Comparison of ENCODE assay signal across 24 cellular contexts in the genomic region with DNA sequence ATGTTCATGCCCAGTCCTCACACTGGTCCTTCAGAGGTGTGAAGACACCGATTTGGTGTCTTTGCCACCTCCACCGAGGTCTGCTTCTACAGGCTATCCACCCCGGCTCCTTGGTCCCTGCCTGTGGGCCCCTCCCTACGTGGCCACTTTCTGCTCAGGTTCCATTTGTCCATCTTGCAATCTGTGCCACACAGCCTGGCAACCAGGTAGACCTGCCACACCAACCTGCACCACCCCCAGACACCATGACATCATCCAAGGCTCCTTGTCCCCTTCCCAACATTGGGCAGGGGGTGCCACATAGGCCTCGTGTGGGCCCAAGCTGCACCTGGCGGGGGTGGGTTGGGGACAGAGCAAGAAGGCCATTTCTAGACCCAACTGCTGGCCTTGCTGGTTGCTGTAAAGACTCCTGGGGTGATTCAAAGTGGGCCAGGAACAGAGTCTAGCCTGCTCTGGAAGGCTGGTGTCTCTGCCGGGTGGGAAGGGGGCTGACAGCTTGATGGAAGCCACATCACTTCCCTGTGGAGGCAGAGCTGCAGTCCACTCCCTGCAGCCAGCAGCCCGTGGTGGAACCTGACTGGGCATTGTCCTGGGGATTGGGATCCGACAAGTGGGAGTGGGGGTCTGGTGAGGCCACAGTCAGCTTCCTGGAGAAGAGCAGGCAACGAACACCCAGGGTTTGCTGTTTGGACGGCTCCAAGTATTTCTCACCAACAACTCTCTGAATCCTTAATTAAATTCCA.
A peak's percentile ranks its signal among the peaks of the same experiment; 100 is the strongest.
DNase-seq lines count a peak whose midpoint lies in the region; ATAC-seq, FAIRE-seq and TF ChIP-seq lines count a peak whose summit lies in the region.
"Had no signal": no experiment of that assay in that cellular context is flagged by ENCODE, and none has a peak within 500 bp of the region (broad histone marks: within the 10 kb centered on the region; RNA-seq: fewer than 3 reads in every experiment).

No MANE protein-coding gene starts in this region.

- intact Hi-C loops in kidney (cut with DNase I) (no loop called here), breast epithelium (cut with DNase I; ENCODE audit: low total_unique reads) (no loop called here)

- DNase-seq in A549 (ENCODE audit: low read depth in 1 of 2, low spot score in 1 of 2) (no peak), Peyer's patch (peak in 1 of 3 donors; percentile 38), kidney (peak; percentile 51), neuronal stem cell (ENCODE audit: low spot score) (no peak), breast epithelium (ENCODE audit: low spot score in 2 of 2) (no peak), AG20443 (ENCODE audit: low spot score) (no peak)
- DNase-seq: activated CD4-positive, alpha-beta memory T cell treated with anti-CD3 and anti-CD28 coated beads, Interleukin-2, amount 10 ng/mL, durations not matched to agents 7 days and 5 days; activated gamma-delta T cell treated with Interleukin-2 at 50 U/mL for 16 hours; activated naive CD8-positive, alpha-beta T cell treated with anti-CD3 and anti-CD28 coated beads, Interleukin-2, amount 50 U/mL, for 24 hours; COR-L47; DMS79; hypothalamus; left ventricle myocardium superior; midbrain; NCI-H1417; NCI-H2081 treated with DMSO at 0.1 percent for 48 hours; nephron progenitor cell; Right ventricle myocardium superior had no signal

- H3K4me1 ChIP-seq in A549 (peaks cover 90% of the 10 kb centered on the region), Peyer's patch (peaks cover 0 to 52% (median 10%) of the 10 kb centered on the region in 4 donors), kidney (ENCODE audit: control insufficient read depth in 1 of 2, insufficient read depth in 1 of 2, low read depth in 1 of 2, low read length in 2 of 2) (peaks cover 48 to 49% of the 10 kb centered on the region in 2 donors), neuronal stem cell (ENCODE audit: control insufficient read depth in 2 of 2, insufficient read depth in 1 of 2, low read depth in 1 of 2, low read length in 2 of 2) (peaks cover 0 to 1% of the 10 kb centered on the region in 2 donors), breast epithelium (peaks cover 0 to 12% of the 10 kb centered on the region in 2 donors)

- H3K4me2 ChIP-seq in A549 (peak overlapping the region; percentile 80), neuronal stem cell (ENCODE audit: insufficient read depth, low read length, poor library complexity, severe bottlenecking) (no peak overlapping the region)

- TF ChIP-seq CTCF in A549 (IDR thresholded peaks at IDR 0.05): no peak
- TF ChIP-seq CTCF in Peyer's patch (IDR thresholded peaks at IDR 0.05): no peak
- TF ChIP-seq CTCF in kidney (IDR thresholded peaks at IDR 0.05; ENCODE audit: borderline replicate concordance, extremely low read depth, insufficient read depth): no peak
- no peak for TF ChIP-seq CTCF in breast epithelium (IDR thresholded peaks at IDR 0.05)

- TF ChIP-seq EP300 in A549 (IDR thresholded peaks at IDR 0.05): no peak

- no peak overlapping the region for H3K4ac ChIP-seq in neuronal stem cell (ENCODE audit: low read length)

- H3K36me3 ChIP-seq in Peyer's patch (peaks cover 0 to 14% (median 0%) of the 10 kb centered on the region in 3 donors), kidney (ENCODE audit: control insufficient read depth in 1 of 2, insufficient read depth in 2 of 2, low read length in 2 of 2) (peaks cover 0 to 11% of the 10 kb centered on the region in 2 donors), neuronal stem cell (replicated peaks in 1 of 2; ENCODE audit: control insufficient read depth in 2 of 2, insufficient read depth in 2 of 2, low read length in 2 of 2) (no peaks in the 10 kb centered on the region), breast epithelium (no peaks in the 10 kb centered on the region)

- H2BK15ac ChIP-seq in neuronal stem cell (ENCODE audit: low read length): peak overlapping the region; percentile 82

- peak overlapping the region; percentile 90 for H2AK5ac ChIP-seq in neuronal stem cell (ENCODE audit: low read depth, low read length)

- no peak for TF ChIP-seq RAD21 in A549 (conservative IDR thresholded peaks at IDR 0.05 in 1 of 2, IDR thresholded peaks at IDR 0.05 in 1 of 2)

- H2BK120ac ChIP-seq in neuronal stem cell (ENCODE audit: low read depth, low read length): no peak overlapping the region

- H3K9me3 ChIP-seq in A549: no peaks in the 10 kb centered on the region
- H3K9me3 ChIP-seq in Peyer's patch: no peaks in the 10 kb centered on the region
- H3K9me3 ChIP-seq in kidney (ENCODE audit: control insufficient read depth in 1 of 2, low read length in 2 of 2): no peaks in the 10 kb centered on the region
- H3K9me3 ChIP-seq in neuronal stem cell (replicated peaks in 1 of 2; ENCODE audit: control insufficient read depth in 2 of 2, insufficient read depth in 1 of 2, low read depth in 1 of 2, low read length in 2 of 2): peaks cover 0 to 1% of the 10 kb centered on the region in 2 donors
- H3K9me3 ChIP-seq in breast epithelium: no peaks in the 10 kb centered on the region
- H3K9me3 ChIP-seq: gastroesophageal sphincter, upper lobe of left lung had no signal

- FAIRE-seq in A549 (lab: Jason Lieb, UNC) (no peak), kidney (lab: Jason Lieb, UNC) (no peak)
- FAIRE-seq: A204.1, colon had no signal

- peak overlapping the region; percentile 21 for H3K23ac ChIP-seq in neuronal stem cell (ENCODE audit: low read depth, low read length, poor library complexity)

- 89% methylated on average over 11 of the region's 11 CpGs for WGBS in A549 (ENCODE audit: missing lambda C conversion rate)
- WGBS in neuronal stem cell (ENCODE audit: extremely low coverage in 2 of 2, insufficient read length in 2 of 2, insufficient replicate concordance in 1 of 2), 2 donors: no CpG with 5 or more reads among the region's 11 CpGs

- peak overlapping the region; percentile 34 for H4K91ac ChIP-seq in neuronal stem cell (ENCODE audit: low read depth, low read length, poor library complexity)

- no peak overlapping the region for H3K9ac ChIP-seq in kidney (ENCODE audit: low read length in 2 of 2)
- H3K9ac ChIP-seq in neuronal stem cell (ENCODE audit: low read depth, low read length, poor library complexity): peak overlapping the region; percentile 12

- H3K27ac ChIP-seq in A549 (peak overlapping the region; percentile 74 to 85), Peyer's patch (peak overlapping the region in 3 of 4 donors; percentile 49 to 93 (median 74)), kidney (ENCODE audit: low read depth in 2 of 2, low read length in 2 of 2) (peak overlapping the region; percentile 69 to 74), neuronal stem cell (replicated peaks; ENCODE audit: low read length) (no peak overlapping the region), breast epithelium (no peak overlapping the region)
- H3K27ac ChIP-seq: gastroesophageal sphincter had no signal

- no peak overlapping the region for H4K8ac ChIP-seq in neuronal stem cell (ENCODE audit: low read depth, low read length)

- H2BK5ac ChIP-seq in neuronal stem cell (ENCODE audit: low read length): peak overlapping the region; percentile 27

- no peak for TF ChIP-seq POLR2A in A549 (IDR thresholded peaks at IDR 0.05; ENCODE audit: low read length)
- no peak for TF ChIP-seq POLR2A in Peyer's patch (IDR thresholded peaks at IDR 0.05)
- TF ChIP-seq POLR2A in breast epithelium (IDR thresholded peaks at IDR 0.05): no peak

- no peak overlapping the region for H2BK12ac ChIP-seq in neuronal stem cell (ENCODE audit: low read length)

- POLR2A ChIA-PET in A549 (lab: Yijun Ruan, JAX): interaction anchor here (0.6 kb wide), 1 partner anchor 33 kb away, joined by 3 read pairs; no protein-coding TSS in a partner anchor

- ATAC-seq in A549: no peak
- ATAC-seq in HG03159 (IDR thresholded peaks at IDR 0.05; ENCODE audit: unreplicated experiment): no peak
- no peak for ATAC-seq in GM18868 (IDR thresholded peaks at IDR 0.05; ENCODE audit: unreplicated experiment)
- ATAC-seq: activated naive CD8-positive, alpha-beta T cell treated with anti-CD3 and anti-CD28 coated beads, Interleukin-2, amount 50 U/mL, for 24 hours; gastroesophageal sphincter had no signal

- peak overlapping the region; percentile 77 for H3K18ac ChIP-seq in neuronal stem cell (ENCODE audit: low read length)

- CTCF ChIA-PET in A549 (lab: Yijun Ruan, JAX): interaction anchor here (0.6 to 4.1 kb wide), 11 partner anchors 9 to 102 kb away, joined by 3 to 15 read pairs (median 5); no protein-coding TSS in a partner anchor

- H3K79me1 ChIP-seq in neuronal stem cell (ENCODE audit: low read depth, low read length): no peaks in the 10 kb centered on the region

- H3K14ac ChIP-seq in neuronal stem cell (ENCODE audit: low read length): no peak overlapping the region

- H3K27me3 ChIP-seq in Peyer's patch: no peaks in the 10 kb centered on the region
- H3K27me3 ChIP-seq in neuronal stem cell (ENCODE audit: control insufficient read depth in 3 of 3, insufficient read depth in 3 of 3, low read depth in 1 of 3, low read length in 3 of 3): no peaks in the 10 kb centered on the region
- no peaks in the 10 kb centered on the region for H3K27me3 ChIP-seq in breast epithelium
- H3K27me3 ChIP-seq: gastroesophageal sphincter, upper lobe of left lung had no signal

- H3K4me3 ChIP-seq in A549 (0 out of 3 replicates have a peak overlapping the region, but pooled peaks have one; percentile 4), Peyer's patch (no peak overlapping the region), kidney (ENCODE audit: low read length in 2 of 2) (no peak overlapping the region), neuronal stem cell (ENCODE audit: low read length in 2 of 2) (no peak overlapping the region), breast epithelium (no peak overlapping the region)
- H3K4me3 ChIP-seq: gastroesophageal sphincter, upper lobe of left lung had no signal

- no peak overlapping the region for H2AFZ ChIP-seq in neuronal stem cell (ENCODE audit: low read length)

TF ChIP-seq in A549, 52 proteins besides CTCF, POLR2A, EP300 and RAD21:
- TF ChIP-seq PHF8 (IDR thresholded peaks at IDR 0.05; ENCODE audit: borderline replicate concordance, low read depth) (no peak), POLR2AphosphoS2 (conservative IDR thresholded peaks at IDR 0.05; ENCODE audit: low read length) (no peak), KDM5A (IDR thresholded peaks at IDR 0.05) (no peak), GATA3 (IDR thresholded peaks at IDR 0.05; ENCODE audit: borderline replicate concordance) (no peak), RNF2 (IDR thresholded peaks at IDR 0.05; ENCODE audit: borderline replicate concordance, low read depth) (no peak), CBX2 (IDR thresholded peaks at IDR 0.05; ENCODE audit: borderline replicate concordance, low read depth) (no peak), FOSB (CRISPR knock-in tag; IDR thresholded peaks at IDR 0.05) (no peak), RFX5 (IDR thresholded peaks at IDR 0.05) (no peak), SREBF2 (IDR thresholded peaks at IDR 0.05) (no peak), CHD4 (IDR thresholded peaks at IDR 0.05; ENCODE audit: borderline replicate concordance) (no peak)
- TF ChIP-seq, protein P1, sequence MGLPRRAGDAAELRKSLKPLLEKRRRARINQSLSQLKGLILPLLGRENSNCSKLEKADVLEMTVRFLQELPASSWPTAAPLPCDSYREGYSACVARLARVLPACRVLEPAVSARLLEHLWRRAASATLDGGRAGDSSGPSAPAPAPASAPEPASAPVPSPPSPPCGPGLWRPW (IDR thresholded peaks at IDR 0.05): no peak

Comparison
In these comparisons a context has a peak if more than half of its experiments do, and no peak if none do; other contexts are left out.
1. H3K27ac ChIP-seq: peak in A549 (2 of 2), Peyer's patch (3 of 4) and kidney (2 of 2); none in neuronal stem cell (single experiment) and breast epithelium (0 of 2).